Comparison of ENCODE assay signal across 26 cellular contexts in genomic region chr12:33876618-33877017, GRCh38.
DNase-seq lines count a peak whose midpoint lies in the region; ATAC-seq and TF ChIP-seq lines count a peak whose summit lies in the region.
"Had no signal": no experiment of that assay in that cellular context is flagged by ENCODE, and none has a peak within 500 bp of the region (broad histone marks: within the 10 kb centered on the region; RNA-seq: fewer than 3 reads in every experiment).

No MANE protein-coding gene starts in this region.

- no peak for ATAC-seq in HG02938 (IDR thresholded peaks at IDR 0.05; ENCODE audit: unreplicated experiment)
- ATAC-seq: activated CD4-positive, alpha-beta T cell treated with anti-CD3 and anti-CD28 coated beads for 36 hours; activated T-cell treated with anti-CD3 and anti-CD28 coated beads, Interleukin-2, amount 50 U/mL, for 4 hours; left cardiac atrium; right cardiac atrium had no signal

- no peaks in the 10 kb centered on the region for H3K4me1 Mint-ChIP-seq in mesothelial cell of epicardium
- H3K4me1 Mint-ChIP-seq: activated CD4-positive, alpha-beta T cell treated with anti-CD3 and anti-CD28 coated beads for 36 hours; memory B cell; naive B cell had no signal

- H3K9me3 Mint-ChIP-seq in mesothelial cell of epicardium: peaks cover 29% of the 10 kb centered on the region

- no peak overlapping the region for H3K4me3 Mint-ChIP-seq in mesothelial cell of epicardium
- H3K4me3 Mint-ChIP-seq: activated CD4-positive, alpha-beta T cell treated with anti-CD3 and anti-CD28 coated beads for 36 hours; activated naive CD4-positive, alpha-beta T cell treated with anti-CD3 and anti-CD28 coated beads for 36 hours; activated T-cell treated with anti-CD3 and anti-CD28 coated beads, Interleukin-2, amount 50 U/mL, for 4 hours; memory B cell; naive B cell had no signal

- H3K4me3 ChIP-seq in breast epithelium: no peak overlapping the region
- H3K4me3 ChIP-seq: coronary artery, HAP-1 had no signal

- intact Hi-C loops in breast epithelium (cut with DNase I; ENCODE audit: low total_unique reads): no loop called here

- no peak overlapping the region for H3K27ac Mint-ChIP-seq in mesothelial cell of epicardium
- H3K27ac Mint-ChIP-seq: activated CD4-positive, alpha-beta T cell treated with anti-CD3 and anti-CD28 coated beads for 36 hours; activated naive CD4-positive, alpha-beta T cell treated with anti-CD3 and anti-CD28 coated beads for 36 hours; memory B cell; naive B cell had no signal

- H3K27me3 Mint-ChIP-seq in mesothelial cell of epicardium (ENCODE audit: low read depth): no peaks in the 10 kb centered on the region
- H3K27me3 Mint-ChIP-seq: activated CD4-positive, alpha-beta T cell treated with anti-CD3 and anti-CD28 coated beads for 36 hours; memory B cell; naive B cell had no signal

- TF ChIP-seq CTCF in C4-2B (conservative IDR thresholded peaks at IDR 0.05): peak; percentile 68
- peak; percentile 39 for TF ChIP-seq CTCF in LNCAP (IDR thresholded peaks at IDR 0.05)
- TF ChIP-seq CTCF in mesothelial cell of epicardium (IDR thresholded peaks at IDR 0.05; ENCODE audit: unreplicated experiment): peak; percentile 24
- TF ChIP-seq CTCF in breast epithelium (IDR thresholded peaks at IDR 0.05): no peak

- DNase-seq in SK-MEL-5 (ENCODE audit: low read depth, low spot score): peak; percentile 7
- DNase-seq in mesothelial cell of epicardium (ENCODE audit: low spot score in 2 of 2, unreplicated experiment in 2 of 2): no peak
- DNase-seq in NCI-H2171 (lab: John Stamatoyannopoulos, UW): no peak
- no peak for DNase-seq in breast epithelium (ENCODE audit: low spot score in 2 of 2)
- DNase-seq in activated effector memory CD4-positive, alpha-beta T cell treated with anti-CD3 and anti-CD28 coated beads, Interleukin-2, amount 50 U/mL, for 16 hours: no peak
- DNase-seq: activated CD4-positive, alpha-beta T cell treated with anti-CD3 and anti-CD28 coated beads for 36 hours; activated naive CD4-positive, alpha-beta T cell treated with anti-CD3 and anti-CD28 coated beads for 36 hours; activated T-cell treated with anti-CD3 and anti-CD28 coated beads, Interleukin-2, amount 50 U/mL, for 4 hours; amniotic stem cell; C1 segment of cervical spinal cord; left cardiac atrium; naive B cell; NCI-H1417; NCI-H2081 treated with DMSO at 0.1 percent for 48 hours; NCI-H446 treated with DMSO at 0.1 percent for 48 hours; right cardiac atrium; RPMI8226; stimulated activated CD4-positive, alpha-beta T cell treated with anti-CD3 and anti-CD28 coated beads, Interleukin-15, amount 100 ng/mL, for 24 hours; SW 1271; trophoblast cell had no signal

- no peaks in the 10 kb centered on the region for H3K36me3 ChIP-seq in breast epithelium
- H3K36me3 ChIP-seq: HAP-1 had no signal

- no peaks in the 10 kb centered on the region for H3K27me3 ChIP-seq in breast epithelium

- in situ Hi-C loops in SK-MEL-5 (cut with HindIII; ENCODE audit: low pct_unique_long_range_greater_than_20kb, low sequenced_read_pairs): no loop called here

- no peaks in the 10 kb centered on the region for H3K36me3 Mint-ChIP-seq in mesothelial cell of epicardium
- H3K36me3 Mint-ChIP-seq: memory B cell had no signal

- no peaks in the 10 kb centered on the region for H3K4me1 ChIP-seq in breast epithelium
- H3K4me1 ChIP-seq: HAP-1 had no signal

- H3K27ac ChIP-seq in C4-2B: no peak overlapping the region
- H3K27ac ChIP-seq in breast epithelium: no peak overlapping the region
- H3K27ac ChIP-seq: coronary artery had no signal

- no peak for TF ChIP-seq POLR2A in breast epithelium (IDR thresholded peaks at IDR 0.05)

- H3K9me3 ChIP-seq in breast epithelium: peaks cover 0 to 31% of the 10 kb centered on the region in 2 donors
- H3K9me3 ChIP-seq: HAP-1 had no signal

Comparison
In these comparisons a context has a peak if more than half of its experiments do, and no peak if none do; other contexts are left out.
1. CTCF ChIP-seq: peak in C4-2B (single experiment), LNCAP (single experiment) and mesothelial cell of epicardium (single experiment); none in breast epithelium (0 of 3).